Comparison of ENCODE assay signal across 1 cellular context in the genomic region with DNA sequence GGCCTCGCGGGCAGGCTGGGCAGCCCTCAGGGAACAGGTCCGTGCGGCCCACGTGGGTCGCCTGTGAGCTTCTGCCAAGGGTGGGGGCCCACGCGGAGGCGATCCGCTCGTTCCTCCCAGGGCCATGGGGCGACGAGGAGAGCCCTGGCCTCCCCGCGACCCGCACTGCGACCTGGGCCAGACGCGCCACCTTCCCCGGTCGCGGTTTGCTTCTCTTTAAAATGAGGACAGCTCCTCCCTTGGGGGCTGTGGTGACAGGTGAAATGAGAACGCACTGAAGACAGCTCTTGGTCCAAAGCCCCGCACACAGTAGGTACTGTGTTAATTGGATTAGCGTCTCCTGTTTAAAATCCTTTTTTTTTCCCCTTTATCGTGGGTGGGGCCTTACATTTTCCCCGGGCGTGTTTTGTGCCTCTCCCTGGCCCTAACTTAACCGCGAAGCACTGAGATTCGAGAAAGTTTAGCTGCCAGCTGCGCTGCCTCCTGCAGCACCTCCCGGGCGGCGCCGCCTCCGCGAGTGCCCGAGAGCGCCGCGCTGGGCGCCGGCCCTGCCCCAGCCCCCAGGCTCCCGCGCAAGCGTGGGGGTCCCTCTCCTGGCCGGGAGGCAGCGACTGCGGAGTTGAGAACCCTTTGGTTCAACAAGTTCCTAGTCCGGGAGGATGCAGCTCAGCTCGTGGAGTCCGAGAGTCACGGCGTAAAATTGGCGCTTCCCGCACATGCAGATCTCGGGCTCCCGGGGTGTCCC.
TF ChIP-seq lines count a peak whose summit lies in the region.

No MANE protein-coding gene starts in this region.

TF ChIP-seq in HepG2, 621 proteins besides CTCF, POLR2A, EP300 and RAD21 (continued from another document and continues in another):
- TF ChIP-seq, protein P1, sequence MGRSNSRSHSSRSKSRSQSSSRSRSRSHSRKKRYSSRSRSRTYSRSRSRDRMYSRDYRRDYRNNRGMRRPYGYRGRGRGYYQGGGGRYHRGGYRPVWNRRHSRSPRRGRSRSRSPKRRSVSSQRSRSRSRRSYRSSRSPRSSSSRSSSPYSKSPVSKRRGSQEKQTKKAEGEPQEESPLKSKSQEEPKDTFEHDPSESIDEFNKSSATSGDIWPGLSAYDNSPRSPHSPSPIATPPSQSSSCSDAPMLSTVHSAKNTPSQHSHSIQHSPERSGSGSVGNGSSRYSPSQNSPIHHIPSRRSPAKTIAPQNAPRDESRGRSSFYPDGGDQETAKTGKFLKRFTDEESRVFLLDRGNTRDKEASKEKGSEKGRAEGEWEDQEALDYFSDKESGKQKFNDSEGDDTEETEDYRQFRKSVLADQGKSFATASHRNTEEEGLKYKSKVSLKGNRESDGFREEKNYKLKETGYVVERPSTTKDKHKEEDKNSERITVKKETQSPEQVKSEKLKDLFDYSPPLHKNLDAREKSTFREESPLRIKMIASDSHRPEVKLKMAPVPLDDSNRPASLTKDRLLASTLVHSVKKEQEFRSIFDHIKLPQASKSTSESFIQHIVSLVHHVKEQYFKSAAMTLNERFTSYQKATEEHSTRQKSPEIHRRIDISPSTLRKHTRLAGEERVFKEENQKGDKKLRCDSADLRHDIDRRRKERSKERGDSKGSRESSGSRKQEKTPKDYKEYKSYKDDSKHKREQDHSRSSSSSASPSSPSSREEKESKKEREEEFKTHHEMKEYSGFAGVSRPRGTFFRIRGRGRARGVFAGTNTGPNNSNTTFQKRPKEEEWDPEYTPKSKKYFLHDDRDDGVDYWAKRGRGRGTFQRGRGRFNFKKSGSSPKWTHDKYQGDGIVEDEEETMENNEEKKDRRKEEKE (IDR thresholded peaks at IDR 0.05), result no peak
- TF ChIP-seq MTA1 (CRISPR knock-in tag; IDR thresholded peaks at IDR 0.05; ENCODE audit: borderline replicate concordance) (peak; percentile 61; the same call in 1 of the 2 replicates), ZNF180 (CRISPR knock-in tag; IDR thresholded peaks at IDR 0.05; ENCODE audit: borderline replicate concordance, low read depth) (no peak), ARHGAP35 (CRISPR knock-in tag; IDR thresholded peaks at IDR 0.05; ENCODE audit: borderline replicate concordance) (0 out of 2 replicates have a peak, but pooled peaks have one; percentile 2), BORCS8-MEF2B (CRISPR knock-in tag; IDR thresholded peaks at IDR 0.05) (peak; percentile 53; the same call in 1 of the 2 replicates), ZNF780A (CRISPR knock-in tag; IDR thresholded peaks at IDR 0.05) (no peak), XRCC5 (optimal IDR thresholded peaks at IDR 0.05; ENCODE audit: low read length) (peak; percentile 65), ZNF772 (CRISPR knock-in tag; IDR thresholded peaks at IDR 0.05) (no peak), TBL1XR1 (IDR thresholded peaks at IDR 0.05; ENCODE audit: borderline replicate concordance, low read length, partially characterized antibody) (no peak), ZBTB7B (CRISPR knock-in tag; IDR thresholded peaks at IDR 0.05) (no peak; the same call in 1 of the 2 replicates), REPIN1 (CRISPR knock-in tag; IDR thresholded peaks at IDR 0.05; ENCODE audit: borderline replicate concordance, low read depth) (0 out of 2 replicates have a peak, but pooled peaks have one; percentile 18), KDM6A (CRISPR knock-in tag; IDR thresholded peaks at IDR 0.05; ENCODE audit: low read depth) (no peak), ZNF567 (CRISPR knock-in tag; IDR thresholded peaks at IDR 0.05; ENCODE audit: borderline replicate concordance) (0 out of 2 replicates have a peak, but pooled peaks have one; percentile 52), KDM1A (CRISPR knock-in tag; IDR thresholded peaks at IDR 0.05) (no peak; the same call in 1 of the 2 replicates), POLR2G (IDR thresholded peaks at IDR 0.05; ENCODE audit: low read depth, low read length) (no peak; the same call in 1 of the 2 replicates), ZNF136 (CRISPR knock-in tag; IDR thresholded peaks at IDR 0.05; ENCODE audit: low read depth) (0 out of 2 replicates have a peak, but pooled peaks have one; percentile 52), ZNF33A (CRISPR knock-in tag; IDR thresholded peaks at IDR 0.05; ENCODE audit: borderline replicate concordance) (no peak), PHF20 (CRISPR knock-in tag; IDR thresholded peaks at IDR 0.05) (0 out of 2 replicates have a peak, but pooled peaks have one; percentile 30), ZNF672 (CRISPR knock-in tag; IDR thresholded peaks at IDR 0.05) (no peak), KLF16 (CRISPR knock-in tag; IDR thresholded peaks at IDR 0.05) (peak in 1 of 2 experiments; percentile 18; a peak in 1 of 4 replicates), HOXA5 (CRISPR knock-in tag; IDR thresholded peaks at IDR 0.05) (no peak), ZNF552 (CRISPR knock-in tag; IDR thresholded peaks at IDR 0.05; ENCODE audit: borderline replicate concordance) (no peak), KLF13 (CRISPR knock-in tag; IDR thresholded peaks at IDR 0.05) (peak; percentile 6; the same call in 1 of the 2 replicates), CCDC6 (CRISPR knock-in tag; IDR thresholded peaks at IDR 0.05) (no peak), ATF1 (CRISPR knock-in tag; IDR thresholded peaks at IDR 0.05) (no peak), ZNF501 (CRISPR knock-in tag; IDR thresholded peaks at IDR 0.05) (peak; percentile 74), SSRP1 (CRISPR knock-in tag; IDR thresholded peaks at IDR 0.05) (peak; percentile 41; the same call in 1 of the 2 replicates), ETV5 (CRISPR knock-in tag; IDR thresholded peaks at IDR 0.05; ENCODE audit: borderline replicate concordance) (0 out of 2 replicates have a peak, but pooled peaks have one; percentile 1), CBX5 (CRISPR knock-in tag; IDR thresholded peaks at IDR 0.05; ENCODE audit: borderline replicate concordance) (no peak), ZNF563 (CRISPR knock-in tag; IDR thresholded peaks at IDR 0.05) (peak; percentile 19; the same call in 1 of the 2 replicates), SNRNP70 (IDR thresholded peaks at IDR 0.05; ENCODE audit: low read depth, low read length) (no peak), SIN3A (IDR thresholded peaks at IDR 0.05; ENCODE audit: borderline replicate concordance, low read depth, low read length) (peak; percentile 50; the same call in 1 of the 2 replicates), HNRNPLL (IDR thresholded peaks at IDR 0.05; ENCODE audit: low read depth, low read length, poor library complexity, severe bottlenecking) (peak; percentile 51)
- TF ChIP-seq, protein P2, sequence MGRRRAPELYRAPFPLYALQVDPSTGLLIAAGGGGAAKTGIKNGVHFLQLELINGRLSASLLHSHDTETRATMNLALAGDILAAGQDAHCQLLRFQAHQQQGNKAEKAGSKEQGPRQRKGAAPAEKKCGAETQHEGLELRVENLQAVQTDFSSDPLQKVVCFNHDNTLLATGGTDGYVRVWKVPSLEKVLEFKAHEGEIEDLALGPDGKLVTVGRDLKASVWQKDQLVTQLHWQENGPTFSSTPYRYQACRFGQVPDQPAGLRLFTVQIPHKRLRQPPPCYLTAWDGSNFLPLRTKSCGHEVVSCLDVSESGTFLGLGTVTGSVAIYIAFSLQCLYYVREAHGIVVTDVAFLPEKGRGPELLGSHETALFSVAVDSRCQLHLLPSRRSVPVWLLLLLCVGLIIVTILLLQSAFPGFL (CRISPR knock-in tag; IDR thresholded peaks at IDR 0.05), result no peak
- TF ChIP-seq, protein P3, sequence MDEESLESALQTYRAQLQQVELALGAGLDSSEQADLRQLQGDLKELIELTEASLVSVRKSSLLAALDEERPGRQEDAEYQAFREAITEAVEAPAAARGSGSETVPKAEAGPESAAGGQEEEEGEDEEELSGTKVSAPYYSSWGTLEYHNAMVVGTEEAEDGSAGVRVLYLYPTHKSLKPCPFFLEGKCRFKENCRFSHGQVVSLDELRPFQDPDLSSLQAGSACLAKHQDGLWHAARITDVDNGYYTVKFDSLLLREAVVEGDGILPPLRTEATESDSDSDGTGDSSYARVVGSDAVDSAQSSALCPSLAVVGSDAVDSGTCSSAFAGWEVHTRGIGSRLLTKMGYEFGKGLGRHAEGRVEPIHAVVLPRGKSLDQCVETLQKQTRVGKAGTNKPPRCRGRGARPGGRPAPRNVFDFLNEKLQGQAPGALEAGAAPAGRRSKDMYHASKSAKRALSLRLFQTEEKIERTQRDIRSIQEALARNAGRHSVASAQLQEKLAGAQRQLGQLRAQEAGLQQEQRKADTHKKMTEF (CRISPR knock-in tag; IDR thresholded peaks at IDR 0.05), result peak; percentile 52; the same call in 1 of the 2 replicates
- TF ChIP-seq, protein P4, sequence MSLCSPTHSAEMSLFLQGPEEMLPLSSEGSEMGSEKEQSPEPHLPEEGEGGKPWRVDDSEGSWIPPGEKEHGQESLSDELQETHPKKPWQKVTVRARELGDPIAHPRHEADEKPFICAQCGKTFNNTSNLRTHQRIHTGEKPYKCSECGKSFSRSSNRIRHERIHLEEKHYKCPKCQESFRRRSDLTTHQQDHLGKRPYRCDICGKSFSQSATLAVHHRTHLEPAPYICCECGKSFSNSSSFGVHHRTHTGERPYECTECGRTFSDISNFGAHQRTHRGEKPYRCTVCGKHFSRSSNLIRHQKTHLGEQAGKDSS (CRISPR knock-in tag; IDR thresholded peaks at IDR 0.05; ENCODE audit: borderline replicate concordance, low read depth), result peak; percentile 47
- TF ChIP-seq, protein P5, sequence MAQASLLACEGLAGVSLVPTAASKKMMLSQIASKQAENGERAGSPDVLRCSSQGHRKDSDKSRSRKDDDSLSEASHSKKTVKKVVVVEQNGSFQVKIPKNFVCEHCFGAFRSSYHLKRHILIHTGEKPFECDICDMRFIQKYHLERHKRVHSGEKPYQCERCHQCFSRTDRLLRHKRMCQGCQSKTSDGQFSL (CRISPR knock-in tag; IDR thresholded peaks at IDR 0.05), result no peak
- TF ChIP-seq, protein P6, sequence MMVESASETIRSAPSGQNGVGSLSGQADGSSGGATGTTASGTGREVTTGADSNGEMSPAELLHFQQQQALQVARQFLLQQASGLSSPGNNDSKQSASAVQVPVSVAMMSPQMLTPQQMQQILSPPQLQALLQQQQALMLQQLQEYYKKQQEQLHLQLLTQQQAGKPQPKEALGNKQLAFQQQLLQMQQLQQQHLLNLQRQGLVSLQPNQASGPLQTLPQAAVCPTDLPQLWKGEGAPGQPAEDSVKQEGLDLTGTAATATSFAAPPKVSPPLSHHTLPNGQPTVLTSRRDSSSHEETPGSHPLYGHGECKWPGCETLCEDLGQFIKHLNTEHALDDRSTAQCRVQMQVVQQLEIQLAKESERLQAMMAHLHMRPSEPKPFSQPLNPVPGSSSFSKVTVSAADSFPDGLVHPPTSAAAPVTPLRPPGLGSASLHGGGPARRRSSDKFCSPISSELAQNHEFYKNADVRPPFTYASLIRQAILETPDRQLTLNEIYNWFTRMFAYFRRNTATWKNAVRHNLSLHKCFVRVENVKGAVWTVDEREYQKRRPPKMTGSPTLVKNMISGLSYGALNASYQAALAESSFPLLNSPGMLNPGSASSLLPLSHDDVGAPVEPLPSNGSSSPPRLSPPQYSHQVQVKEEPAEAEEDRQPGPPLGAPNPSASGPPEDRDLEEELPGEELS (CRISPR knock-in tag; IDR thresholded peaks at IDR 0.05), result no peak
- TF ChIP-seq, protein P7, sequence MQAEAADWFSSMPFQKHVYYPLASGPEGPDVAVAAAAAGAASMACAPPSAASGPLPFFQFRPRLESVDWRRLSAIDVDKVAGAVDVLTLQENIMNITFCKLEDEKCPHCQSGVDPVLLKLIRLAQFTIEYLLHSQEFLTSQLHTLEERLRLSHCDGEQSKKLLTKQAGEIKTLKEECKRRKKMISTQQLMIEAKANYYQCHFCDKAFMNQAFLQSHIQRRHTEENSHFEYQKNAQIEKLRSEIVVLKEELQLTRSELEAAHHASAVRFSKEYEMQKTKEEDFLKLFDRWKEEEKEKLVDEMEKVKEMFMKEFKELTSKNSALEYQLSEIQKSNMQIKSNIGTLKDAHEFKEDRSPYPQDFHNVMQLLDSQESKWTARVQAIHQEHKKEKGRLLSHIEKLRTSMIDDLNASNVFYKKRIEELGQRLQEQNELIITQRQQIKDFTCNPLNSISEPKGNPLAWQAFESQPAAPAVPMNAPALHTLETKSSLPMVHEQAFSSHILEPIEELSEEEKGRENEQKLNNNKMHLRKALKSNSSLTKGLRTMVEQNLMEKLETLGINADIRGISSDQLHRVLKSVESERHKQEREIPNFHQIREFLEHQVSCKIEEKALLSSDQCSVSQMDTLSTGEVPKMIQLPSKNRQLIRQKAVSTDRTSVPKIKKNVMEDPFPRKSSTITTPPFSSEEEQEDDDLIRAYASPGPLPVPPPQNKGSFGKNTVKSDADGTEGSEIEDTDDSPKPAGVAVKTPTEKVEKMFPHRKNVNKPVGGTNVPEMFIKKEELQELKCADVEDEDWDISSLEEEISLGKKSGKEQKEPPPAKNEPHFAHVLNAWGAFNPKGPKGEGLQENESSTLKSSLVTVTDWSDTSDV (CRISPR knock-in tag; IDR thresholded peaks at IDR 0.05), result no peak
- TF ChIP-seq, protein P8, sequence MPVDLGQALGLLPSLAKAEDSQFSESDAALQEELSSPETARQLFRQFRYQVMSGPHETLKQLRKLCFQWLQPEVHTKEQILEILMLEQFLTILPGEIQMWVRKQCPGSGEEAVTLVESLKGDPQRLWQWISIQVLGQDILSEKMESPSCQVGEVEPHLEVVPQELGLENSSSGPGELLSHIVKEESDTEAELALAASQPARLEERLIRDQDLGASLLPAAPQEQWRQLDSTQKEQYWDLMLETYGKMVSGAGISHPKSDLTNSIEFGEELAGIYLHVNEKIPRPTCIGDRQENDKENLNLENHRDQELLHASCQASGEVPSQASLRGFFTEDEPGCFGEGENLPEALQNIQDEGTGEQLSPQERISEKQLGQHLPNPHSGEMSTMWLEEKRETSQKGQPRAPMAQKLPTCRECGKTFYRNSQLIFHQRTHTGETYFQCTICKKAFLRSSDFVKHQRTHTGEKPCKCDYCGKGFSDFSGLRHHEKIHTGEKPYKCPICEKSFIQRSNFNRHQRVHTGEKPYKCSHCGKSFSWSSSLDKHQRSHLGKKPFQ (CRISPR knock-in tag; IDR thresholded peaks at IDR 0.05; ENCODE audit: insufficient replicate concordance), result peak; percentile 66
- TF ChIP-seq, protein P9, sequence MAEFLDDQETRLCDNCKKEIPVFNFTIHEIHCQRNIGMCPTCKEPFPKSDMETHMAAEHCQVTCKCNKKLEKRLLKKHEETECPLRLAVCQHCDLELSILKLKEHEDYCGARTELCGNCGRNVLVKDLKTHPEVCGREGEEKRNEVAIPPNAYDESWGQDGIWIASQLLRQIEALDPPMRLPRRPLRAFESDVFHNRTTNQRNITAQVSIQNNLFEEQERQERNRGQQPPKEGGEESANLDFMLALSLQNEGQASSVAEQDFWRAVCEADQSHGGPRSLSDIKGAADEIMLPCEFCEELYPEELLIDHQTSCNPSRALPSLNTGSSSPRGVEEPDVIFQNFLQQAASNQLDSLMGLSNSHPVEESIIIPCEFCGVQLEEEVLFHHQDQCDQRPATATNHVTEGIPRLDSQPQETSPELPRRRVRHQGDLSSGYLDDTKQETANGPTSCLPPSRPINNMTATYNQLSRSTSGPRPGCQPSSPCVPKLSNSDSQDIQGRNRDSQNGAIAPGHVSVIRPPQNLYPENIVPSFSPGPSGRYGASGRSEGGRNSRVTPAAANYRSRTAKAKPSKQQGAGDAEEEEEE (CRISPR knock-in tag; IDR thresholded peaks at IDR 0.05; ENCODE audit: borderline replicate concordance), result no peak
- TF ChIP-seq, protein P10, sequence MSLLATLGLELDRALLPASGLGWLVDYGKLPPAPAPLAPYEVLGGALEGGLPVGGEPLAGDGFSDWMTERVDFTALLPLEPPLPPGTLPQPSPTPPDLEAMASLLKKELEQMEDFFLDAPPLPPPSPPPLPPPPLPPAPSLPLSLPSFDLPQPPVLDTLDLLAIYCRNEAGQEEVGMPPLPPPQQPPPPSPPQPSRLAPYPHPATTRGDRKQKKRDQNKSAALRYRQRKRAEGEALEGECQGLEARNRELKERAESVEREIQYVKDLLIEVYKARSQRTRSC (CRISPR knock-in tag; IDR thresholded peaks at IDR 0.05; ENCODE audit: low read depth), result no peak
- TF ChIP-seq, protein P11, sequence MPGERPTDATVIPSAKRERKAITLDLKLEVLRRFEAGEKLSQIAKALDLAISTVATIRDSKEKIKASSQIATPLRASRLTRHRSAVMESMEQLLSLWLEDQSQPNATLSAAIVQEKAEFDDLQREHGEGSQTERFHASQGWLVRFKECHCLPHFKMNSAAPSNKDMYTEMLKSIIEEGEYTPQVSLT (CRISPR knock-in tag; IDR thresholded peaks at IDR 0.05; ENCODE audit: borderline replicate concordance, low read depth), result no peak
